ENCODE assay signal across 12 cellular contexts in genomic region chr14:51442513-51443175, GRCh38.
DNase-seq lines count a peak whose midpoint lies in the region; ATAC-seq, FAIRE-seq and TF ChIP-seq lines count a peak whose summit lies in the region.
"Had no signal": no experiment of that assay in that cellular context is flagged by ENCODE, and none has a peak within 500 bp of the region (broad histone marks: within the 10 kb centered on the region; RNA-seq: fewer than 3 reads in every experiment).

No MANE protein-coding gene starts in this region.

- H3K4me3 ChIP-seq in right atrium auricular region (no peak overlapping the region), brain microvascular endothelial cell (ENCODE audit: low read depth, low read length) (no peak overlapping the region), keratinocyte (ENCODE audit: control insufficient read depth in 2 of 3, extremely low read depth in 1 of 3, insufficient read depth in 2 of 3, low read depth in 1 of 3, low read length in 3 of 3) (peak overlapping the region in 2 of 3 experiments; percentile 14 to 15)

- no peaks in the 10 kb centered on the region for H3K4me1 Mint-ChIP-seq in activated naive CD4-positive, alpha-beta T cell treated with anti-CD3 and anti-CD28 coated beads, Interleukin-2, amount 10 ng/mL, durations not matched to agents 7 days and 5 days
- H3K4me1 Mint-ChIP-seq: immature natural killer cell had no signal

- peak; percentile 67 for DNase-seq in right atrium auricular region (ENCODE audit: low spot score)
- DNase-seq in Right ventricle myocardium inferior (ENCODE audit: missing footprints) = no peak
- DNase-seq in brain microvascular endothelial cell = peak; percentile 98
- peak; percentile 73 for DNase-seq in keratinocyte (ENCODE audit: low read depth, low spot score)
- no peak for DNase-seq in GOT3 (lab: John Stamatoyannopoulos, UW)
- no peak for DNase-seq in activated naive CD4-positive, alpha-beta T cell treated with anti-CD3 and anti-CD28 coated beads, Interleukin-2, amount 10 ng/mL, durations not matched to agents 7 days and 5 days
- DNase-seq: immature natural killer cell, Kasumi-1, retina, T-helper 2 cell had no signal

- no peaks in the 10 kb centered on the region for H3K36me3 ChIP-seq in right atrium auricular region
- no peaks in the 10 kb centered on the region for H3K36me3 ChIP-seq in brain microvascular endothelial cell (replicated peaks)
- no peaks in the 10 kb centered on the region for H3K36me3 ChIP-seq in keratinocyte (ENCODE audit: control insufficient read depth in 2 of 2, extremely low read depth in 1 of 2, insufficient read depth in 2 of 2, low read length in 2 of 2)

- H3K4me2 ChIP-seq in keratinocyte (ENCODE audit: control insufficient read depth, extremely low read depth, insufficient read depth, low read depth, low read length) = peak overlapping the region; percentile 84

- peak overlapping the region; percentile 45 for H3K9ac ChIP-seq in keratinocyte (ENCODE audit: control insufficient read depth, extremely low read depth, insufficient read depth, low read length)

- no peak for ATAC-seq in Right ventricle myocardium inferior
- no peak for ATAC-seq in GM19328 (IDR thresholded peaks at IDR 0.05; ENCODE audit: unreplicated experiment)
- ATAC-seq in HG03354 (IDR thresholded peaks at IDR 0.05; ENCODE audit: poor library complexity, severe bottlenecking, unreplicated experiment) = no peak

- H4K20me1 ChIP-seq in keratinocyte (ENCODE audit: control insufficient read depth, extremely low read depth, insufficient read depth, low read length) = no peaks in the 10 kb centered on the region

- H2AFZ ChIP-seq in keratinocyte (ENCODE audit: control insufficient read depth, low read length) = peak overlapping the region; percentile 62

- dilution Hi-C loops in keratinocyte (cut with MboI; ENCODE audit: extremely low pct_ligation_motif_present, low sequenced_read_pairs) = no loop called here

- CTCF ChIA-PET in activated naive CD4-positive, alpha-beta T cell treated with anti-CD3 and anti-CD28 coated beads, Interleukin-2, amount 10 ng/mL, durations not matched to agents 7 days and 5 days (lab: Charles Lee) = no interaction called here

- no peak for TF ChIP-seq CTCF in right atrium auricular region (IDR thresholded peaks at IDR 0.05)
- no peak for TF ChIP-seq CTCF in brain microvascular endothelial cell (IDR thresholded peaks at IDR 0.05; ENCODE audit: low read depth, low read length, missing control alignments)
- no peak for TF ChIP-seq CTCF in keratinocyte (optimal IDR thresholded peaks at IDR 0.05 in 1 of 3, IDR thresholded peaks at IDR 0.05 in 1 of 3, conservative IDR thresholded peaks at IDR 0.05 in 1 of 3; ENCODE audit: extremely low read depth in 1 of 3, insufficient read depth in 2 of 3, low read length in 3 of 3)

- peak; percentile 100 for FAIRE-seq in keratinocyte (lab: Jason Lieb, UNC)

- intact Hi-C loops in Right ventricle myocardium inferior (cut with DNase I) = no loop called here

- H3K4me3 Mint-ChIP-seq in activated naive CD4-positive, alpha-beta T cell treated with anti-CD3 and anti-CD28 coated beads, Interleukin-2, amount 10 ng/mL, durations not matched to agents 7 days and 5 days = no peak overlapping the region
- H3K4me3 Mint-ChIP-seq: immature natural killer cell had no signal

- H3K36me3 Mint-ChIP-seq in activated naive CD4-positive, alpha-beta T cell treated with anti-CD3 and anti-CD28 coated beads, Interleukin-2, amount 10 ng/mL, durations not matched to agents 7 days and 5 days = no peaks in the 10 kb centered on the region
- H3K36me3 Mint-ChIP-seq: immature natural killer cell had no signal

- no peaks in the 10 kb centered on the region for H3K9me1 ChIP-seq in keratinocyte (ENCODE audit: control insufficient read depth, extremely low read depth, insufficient read depth, low read length)

- no peaks in the 10 kb centered on the region for H3K9me3 Mint-ChIP-seq in activated naive CD4-positive, alpha-beta T cell treated with anti-CD3 and anti-CD28 coated beads, Interleukin-2, amount 10 ng/mL, durations not matched to agents 7 days and 5 days
- H3K9me3 Mint-ChIP-seq: immature natural killer cell had no signal

- no peak overlapping the region for H3K27ac ChIP-seq in right atrium auricular region
- peak overlapping the region; percentile 98 for H3K27ac ChIP-seq in brain microvascular endothelial cell
- peak overlapping the region; percentile 88 for H3K27ac ChIP-seq in keratinocyte (ENCODE audit: control insufficient read depth, insufficient read depth, low read length)

- H3K9me3 ChIP-seq in right atrium auricular region (no peaks in the 10 kb centered on the region), keratinocyte (ENCODE audit: control insufficient read depth, low read depth, low read length) (no peaks in the 10 kb centered on the region)

- H3K27me3 Mint-ChIP-seq in activated naive CD4-positive, alpha-beta T cell treated with anti-CD3 and anti-CD28 coated beads, Interleukin-2, amount 10 ng/mL, durations not matched to agents 7 days and 5 days = peaks cover 5% of the 10 kb centered on the region

- H3K27me3 ChIP-seq in right atrium auricular region (no peaks in the 10 kb centered on the region), brain microvascular endothelial cell (replicated peaks) (no peaks in the 10 kb centered on the region), keratinocyte (ENCODE audit: control insufficient read depth, extremely low read depth, insufficient read depth, low read length) (no peaks in the 10 kb centered on the region)

- H3K79me2 ChIP-seq in keratinocyte (ENCODE audit: control insufficient read depth, insufficient read depth, low read length) = no peaks in the 10 kb centered on the region

- H3K4me1 ChIP-seq in right atrium auricular region = peaks cover 0 to 4% of the 10 kb centered on the region in 2 donors
- peaks cover 37% of the 10 kb centered on the region for H3K4me1 ChIP-seq in keratinocyte (ENCODE audit: control insufficient read depth, extremely low read depth, insufficient read depth, low read length)

- in situ Hi-C loops in brain microvascular endothelial cell (cut with HindIII; ENCODE audit: low pct_ligation_motif_present, low sequenced_read_pairs) = no loop called here

- no peak overlapping the region for H3K27ac Mint-ChIP-seq in activated naive CD4-positive, alpha-beta T cell treated with anti-CD3 and anti-CD28 coated beads, Interleukin-2, amount 10 ng/mL, durations not matched to agents 7 days and 5 days
- H3K27ac Mint-ChIP-seq: immature natural killer cell had no signal

Comparison
In these comparisons a context has a peak if more than half of its experiments do, and no peak if none do; other contexts are left out.
1. DNase-seq: peak in right atrium auricular region (single experiment), brain microvascular endothelial cell (single experiment) and keratinocyte (single experiment); none in Right ventricle myocardium inferior (single experiment), GOT3 (single experiment) and activated naive CD4-positive, alpha-beta T cell treated with anti-CD3 and anti-CD28 coated beads, Interleukin-2, amount 10 ng/mL, durations not matched to agents 7 days and 5 days (single experiment).
2. H3K27ac ChIP-seq: peak in brain microvascular endothelial cell (single experiment) and keratinocyte (single experiment); none in right atrium auricular region (0 of 2).
3. H3K4me3 ChIP-seq: peak in keratinocyte (2 of 3); none in right atrium auricular region (0 of 2) and brain microvascular endothelial cell (single experiment).